1 cellular context compared by ENCODE assay signal in genomic region chr22:45548991-45549736, GRCh38.
TF ChIP-seq lines count a peak whose summit lies in the region.

No MANE protein-coding gene starts in this region.

TF ChIP-seq in WTC11, 78 proteins besides CTCF, POLR2A, EP300 and RAD21 (continued from another document):
- TF ChIP-seq FOXP4 (CRISPR knock-in tag; IDR thresholded peaks at IDR 0.05) (no peak), IRF1 (CRISPR knock-in tag; IDR thresholded peaks at IDR 0.05) (no peak), TEAD4 (CRISPR knock-in tag; IDR thresholded peaks at IDR 0.05) (no peak), NR1H2 (CRISPR knock-in tag; IDR thresholded peaks at IDR 0.05) (no peak)
